ENCODE assay signal across 22 cellular contexts in genomic region chr5:141716009-141716408, GRCh38. TPM values are rescaled to one million over a fixed set of nuclear protein-coding genes. Genes with fewer than 3 reads are reported as not detected.
DNase-seq lines count a peak whose midpoint lies in the region; FAIRE-seq and TF ChIP-seq lines count a peak whose summit lies in the region.
"Had no signal": no experiment of that assay in that cellular context is flagged by ENCODE, and none has a peak within 500 bp of the region (broad histone marks: within the 10 kb centered on the region; RNA-seq: fewer than 3 reads in every experiment).

No MANE protein-coding gene starts in this region.

- no peaks in the 10 kb centered on the region for H3K36me3 Mint-ChIP-seq in brain

- H3K9ac ChIP-seq in keratinocyte (ENCODE audit: control insufficient read depth, extremely low read depth, insufficient read depth, low read length) = peak overlapping the region; percentile 22

- dilution Hi-C loops in keratinocyte (cut with MboI; ENCODE audit: extremely low pct_ligation_motif_present, low sequenced_read_pairs) = no loop called here

- H3K27me3 ChIP-seq in MG63 (peaks cover 4% of the 10 kb centered on the region; the same call in 1 of the 2 replicates), keratinocyte (ENCODE audit: control insufficient read depth, extremely low read depth, insufficient read depth, low read length) (no peaks in the 10 kb centered on the region)
- H3K27me3 ChIP-seq: breast epithelium, uterus had no signal

- peak; percentile 8 for DNase-seq in NCI-H1436 (lab: John Stamatoyannopoulos, UW)
- DNase-seq in NCI-H1436 treated with DMSO at 0.1 percent for 48 hours (lab: John Stamatoyannopoulos, UW) = no peak
- DNase-seq in MG63 = peak; percentile 36
- DNase-seq in keratinocyte (ENCODE audit: low read depth, low spot score) = peak; percentile 58
- no peak for DNase-seq in midbrain (lab: John Stamatoyannopoulos, UW)
- DNase-seq in NCI-H524 (lab: John Stamatoyannopoulos, UW) = no peak
- DNase-seq in activated naive CD4-positive, alpha-beta T cell (lab: John Stamatoyannopoulos, UW) = no peak
- DNase-seq: 8988T; activated effector memory CD4-positive, alpha-beta T cell treated with Interleukin-2 at 50 U/mL for 16 hours; Calu3; foreskin melanocyte; MM.1S; NCI-H524 treated with DMSO at 0.1 percent for 48 hours; OCI-M1; stimulated activated CD4-positive, alpha-beta T cell treated with anti-CD3 and anti-CD28 coated beads, Interleukin-4, amount 100 ng/mL, for 4 hours; uterus had no signal

- peak overlapping the region; percentile 55 for H3K4me2 ChIP-seq in keratinocyte (ENCODE audit: control insufficient read depth, extremely low read depth, insufficient read depth, low read depth, low read length)
- H3K4me2 ChIP-seq: smooth muscle cell had no signal

- H3K36me3 ChIP-seq in MG63 (no peaks in the 10 kb centered on the region), keratinocyte (ENCODE audit: control insufficient read depth in 2 of 2, extremely low read depth in 1 of 2, insufficient read depth in 2 of 2, low read length in 2 of 2) (no peaks in the 10 kb centered on the region)
- H3K36me3 ChIP-seq: breast epithelium, HAP-1, uterus had no signal

- no peak overlapping the region for H2AFZ ChIP-seq in keratinocyte (ENCODE audit: control insufficient read depth, low read length)

- no peak overlapping the region for H3K4me3 ChIP-seq in MG63
- H3K4me3 ChIP-seq in keratinocyte (ENCODE audit: control insufficient read depth in 2 of 3, extremely low read depth in 1 of 3, insufficient read depth in 2 of 3, low read depth in 1 of 3, low read length in 3 of 3) = peak overlapping the region in 2 of 3 experiments; percentile 6 to 25
- H3K4me3 ChIP-seq: breast epithelium, HAP-1, SK-N-MC, smooth muscle cell, uterus had no signal

- H4K20me1 ChIP-seq in keratinocyte (ENCODE audit: control insufficient read depth, extremely low read depth, insufficient read depth, low read length) = no peaks in the 10 kb centered on the region

- TF ChIP-seq CTCF in brain (conservative IDR thresholded peaks at IDR 0.05) = no peak
- peak in 1 of 3 experiments; percentile 17 for TF ChIP-seq CTCF in keratinocyte (optimal IDR thresholded peaks at IDR 0.05 in 1 of 3, IDR thresholded peaks at IDR 0.05 in 1 of 3, conservative IDR thresholded peaks at IDR 0.05 in 1 of 3; ENCODE audit: extremely low read depth in 1 of 3, insufficient read depth in 2 of 3, low read length in 3 of 3)

- peak overlapping the region in 1 of 5 experiments; percentile 57 for H3K4me3 Mint-ChIP-seq in brain

- H3K9me1 ChIP-seq in keratinocyte (ENCODE audit: control insufficient read depth, extremely low read depth, insufficient read depth, low read length) = no peaks in the 10 kb centered on the region

- H3K27ac Mint-ChIP-seq in brain = peak overlapping the region in 3 of 5 experiments; percentile 22 to 89 (median 81)

- peaks cover 29% of the 10 kb centered on the region for H3K4me1 Mint-ChIP-seq in brain

- peaks cover 51% of the 10 kb centered on the region for H3K4me1 ChIP-seq in keratinocyte (ENCODE audit: control insufficient read depth, extremely low read depth, insufficient read depth, low read length)
- H3K4me1 ChIP-seq: breast epithelium, HAP-1, uterus had no signal

- peaks cover 4% of the 10 kb centered on the region for H3K27me3 Mint-ChIP-seq in brain

- FAIRE-seq in keratinocyte (lab: Jason Lieb, UNC) = peak; percentile 91
- FAIRE-seq: G401.6 had no signal

- H3K27ac ChIP-seq in keratinocyte (ENCODE audit: control insufficient read depth, insufficient read depth, low read length) = peak overlapping the region; percentile 87
- H3K27ac ChIP-seq: breast epithelium, SK-N-MC, uterus had no signal

- H3K79me2 ChIP-seq in keratinocyte (ENCODE audit: control insufficient read depth, insufficient read depth, low read length) = no peaks in the 10 kb centered on the region

- H3K9me3 Mint-ChIP-seq in brain = no peaks in the 10 kb centered on the region

- H3K9me3 ChIP-seq in MG63 (no peaks in the 10 kb centered on the region), keratinocyte (ENCODE audit: control insufficient read depth, low read depth, low read length) (no peaks in the 10 kb centered on the region)
- H3K9me3 ChIP-seq: breast epithelium, HAP-1, uterus had no signal

RNA-seq across cellular contexts. Expression of gene ARAP3, which starts 34.0 kb away (rescaled TPM):
- 2.1 and 4.6 TPM in 2 replicates for total RNA-seq in MG63 (2014; rRNA removed; shearing (Covaris generic); ENCODE audit: low replicate concordance)
- 3.5 TPM for polyA plus RNA-seq in brain (ENCODE audit: insufficient read depth, low read depth, low replicate concordance)
- 1.3 to 2.4 TPM (median 1.3 TPM) in 3 replicates for polyA plus RNA-seq in keratinocyte
- polyA plus RNA-seq in keratinocyte (2011; ENCODE audit: low read depth) = 0.52 TPM
- 1.3 and 1.5 TPM in 2 replicates for polyA plus RNA-seq in keratinocyte (2011; cell fraction: cytosol; rRNA removed)
- polyA plus RNA-seq in keratinocyte (2011; cell fraction: nucleus; rRNA removed) = 5.5 and 6.3 TPM in 2 replicates
- polyA plus RNA-seq in keratinocyte (2012; ENCODE audit: low replicate concordance) = 1.2 and 3.9 TPM in 2 replicates
- polyA minus RNA-seq in keratinocyte = 2.4 to 7.6 TPM (median 2.5 TPM) in 3 replicates
- 4.6 TPM for polyA minus RNA-seq in keratinocyte (2011; cell fraction: cytosol; rRNA and poly(A)+ RNA removed)
- polyA minus RNA-seq in keratinocyte (2011; cell fraction: nucleus; rRNA and poly(A)+ RNA removed) = 2.7 and 3.3 TPM in 2 replicates

Comparison
In these comparisons a context has a peak if more than half of its experiments do, and no peak if none do; other contexts are left out.
1. DNase-seq: peak in NCI-H1436 (single experiment), MG63 (single experiment) and keratinocyte (single experiment); none in NCI-H1436 treated with DMSO at 0.1 percent for 48 hours (single experiment), midbrain (single experiment), NCI-H524 (0 of 2) and activated naive CD4-positive, alpha-beta T cell (0 of 4).